ENCODE assay signal across 18 cellular contexts in the genomic region with DNA sequence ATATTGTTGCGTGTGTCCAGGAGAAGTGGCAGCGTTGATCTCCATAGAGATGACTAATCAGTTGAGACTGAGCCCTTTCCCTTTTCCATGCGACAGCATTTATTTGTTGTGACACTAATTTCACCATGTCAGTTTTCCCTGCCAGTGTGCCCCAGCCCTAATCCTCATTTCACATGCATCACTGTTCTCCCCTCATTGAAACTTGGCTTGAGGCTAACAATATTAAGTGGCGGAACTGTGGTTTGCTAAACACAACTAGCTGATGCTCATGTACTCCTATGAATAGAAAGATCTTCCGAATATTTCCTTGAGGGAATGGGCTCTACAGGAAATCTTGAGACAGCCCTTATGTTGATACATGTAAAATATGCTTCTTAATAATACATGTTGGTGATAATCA.
"Had no signal": no experiment of that assay in that cellular context is flagged by ENCODE, and none has a peak within 500 bp of the region (broad histone marks: within the 10 kb centered on the region; RNA-seq: fewer than 3 reads in every experiment).

No MANE protein-coding gene starts in this region.

- H3K4me3 Mint-ChIP-seq: activated naive CD8-positive, alpha-beta T cell treated with anti-CD3 and anti-CD28 coated beads for 36 hours; activated T-helper 1 cell treated with anti-CD3 and anti-CD28 coated beads, Interleukin-12 subunit alpha, Interleukin-12 subunit beta, Interleukin-2, Interleukin-4 antibody, amounts not matched to agents 30 ng/mL and 10 ng/mL and 1 ng/mL, durations not matched to agents 14 hours and 24 hours and 36 hours; nephron had no signal

- H3K27ac ChIP-seq: dorsolateral prefrontal cortex, left lung had no signal

- H3K9me3 ChIP-seq: left lung had no signal

- ATAC-seq: left lung had no signal

- H3K4me3 ChIP-seq: dorsolateral prefrontal cortex, left lung had no signal

- DNase-seq: activated CD4-positive, alpha-beta T cell treated with anti-CD3 and anti-CD28 coated beads, Interleukin-2, amount 50 U/mL, for 4 hours; activated gamma-delta T cell treated with Interleukin-2 at 50 U/mL for 16 hours; activated naive CD8-positive, alpha-beta T cell treated with anti-CD3 and anti-CD28 coated beads for 36 hours; amniotic stem cell; dorsolateral prefrontal cortex; erythroblast; kidney; left lung; mammary epithelial cell; midbrain; occipital lobe; posterior cingulate gyrus; stimulated activated CD4-positive, alpha-beta T cell treated with anti-CD3 and anti-CD28 coated beads, Interleukin-12 subunit alpha, Interleukin-12 subunit beta, amount 100 ng/mL, for 4 hours; stimulated activated CD4-positive, alpha-beta T cell treated with anti-CD3 and anti-CD28 coated beads, Interleukin-1b, Interleukin-23, amount 100 ng/mL, for 48 hours; stimulated activated CD8-positive, alpha-beta memory T cell treated with anti-CD3 and anti-CD28 coated beads, Interleukin-4, amount 100 ng/mL, for 48 hours; stimulated activated naive CD4-positive, alpha-beta T cell had no signal

- H3K4me1 Mint-ChIP-seq: activated naive CD8-positive, alpha-beta T cell treated with anti-CD3 and anti-CD28 coated beads for 36 hours had no signal

- H3K4me1 ChIP-seq: left lung had no signal

- H3K27ac Mint-ChIP-seq: activated naive CD8-positive, alpha-beta T cell treated with anti-CD3 and anti-CD28 coated beads for 36 hours; activated T-helper 1 cell treated with anti-CD3 and anti-CD28 coated beads, Interleukin-12 subunit alpha, Interleukin-12 subunit beta, Interleukin-2, Interleukin-4 antibody, amounts not matched to agents 30 ng/mL and 10 ng/mL and 1 ng/mL, durations not matched to agents 14 hours and 24 hours and 36 hours had no signal

- H3K27me3 ChIP-seq: left lung had no signal

- H3K36me3 ChIP-seq: left lung had no signal

- H3K36me3 Mint-ChIP-seq: activated naive CD8-positive, alpha-beta T cell treated with anti-CD3 and anti-CD28 coated beads for 36 hours had no signal
